ENCODE assay signal across 1 cellular context in the genomic region with DNA sequence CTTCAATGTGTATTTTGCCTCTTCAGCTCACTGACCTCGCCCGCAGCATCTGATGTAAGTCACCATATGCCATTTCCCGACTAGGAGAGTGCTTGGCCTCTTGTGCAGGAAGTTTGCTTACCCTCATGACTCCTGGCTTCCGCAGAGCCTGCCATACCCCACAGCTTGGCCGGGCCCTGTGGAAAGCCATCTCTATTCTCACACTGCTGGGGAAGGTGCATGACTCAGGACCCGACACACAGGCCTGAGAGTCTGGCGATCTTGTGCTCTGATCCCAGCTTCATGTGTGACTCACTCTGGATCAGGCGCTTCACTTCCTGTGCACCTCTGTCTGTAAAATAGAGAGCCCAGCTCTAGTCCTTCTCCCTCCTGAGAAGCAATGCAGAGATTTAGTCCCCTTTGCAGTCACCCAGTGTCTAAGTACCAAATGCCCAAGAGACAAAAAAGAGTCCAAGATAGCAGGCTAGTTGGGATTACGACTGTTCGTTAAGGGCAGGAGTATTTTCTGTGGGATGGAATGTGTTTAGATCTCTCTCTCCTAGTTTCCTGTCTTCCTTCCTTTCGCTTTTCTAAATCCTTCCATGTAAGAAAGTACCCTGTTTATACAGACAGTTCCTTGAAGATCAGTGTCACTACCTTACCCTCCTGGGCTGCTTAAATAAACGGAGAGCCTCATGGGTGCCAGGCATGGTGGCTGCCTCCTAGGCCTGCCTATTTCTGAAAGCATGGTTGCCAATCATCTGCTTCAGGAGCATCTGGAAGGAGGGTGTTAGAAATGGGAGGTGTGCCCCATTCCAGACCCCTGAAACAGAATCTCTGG.
TF ChIP-seq lines count a peak whose summit lies in the region.

No MANE protein-coding gene starts in this region.

TF ChIP-seq in SK-N-SH, 30 proteins besides CTCF, POLR2A, EP300 and RAD21 (continued from another document):
- TF ChIP-seq ZBTB33 (IDR thresholded peaks at IDR 0.05; ENCODE audit: borderline replicate concordance, low read depth) (no peak; the same call in 1 of the 2 replicates), MXI1 (IDR thresholded peaks at IDR 0.05; ENCODE audit: low read depth, low read length) (no peak), RCOR1 (IDR thresholded peaks at IDR 0.05; ENCODE audit: low read length) (no peak), RFX5 (IDR thresholded peaks at IDR 0.05; ENCODE audit: low read length) (no peak), YY1 (IDR thresholded peaks at IDR 0.05; ENCODE audit: low read depth) (peak; percentile 71; the same call in 1 of the 2 replicates), TCF12 (IDR thresholded peaks at IDR 0.05) (peak; percentile 72), ELF1 (IDR thresholded peaks at IDR 0.05) (peak; percentile 44; the same call in 1 of the 2 replicates), NRF1 (IDR thresholded peaks at IDR 0.05; ENCODE audit: low read depth, low read length) (no peak), NFIC (IDR thresholded peaks at IDR 0.05; ENCODE audit: borderline replicate concordance) (peak; percentile 48; the same call in 1 of the 2 replicates)
- TF ChIP-seq, protein P1, sequence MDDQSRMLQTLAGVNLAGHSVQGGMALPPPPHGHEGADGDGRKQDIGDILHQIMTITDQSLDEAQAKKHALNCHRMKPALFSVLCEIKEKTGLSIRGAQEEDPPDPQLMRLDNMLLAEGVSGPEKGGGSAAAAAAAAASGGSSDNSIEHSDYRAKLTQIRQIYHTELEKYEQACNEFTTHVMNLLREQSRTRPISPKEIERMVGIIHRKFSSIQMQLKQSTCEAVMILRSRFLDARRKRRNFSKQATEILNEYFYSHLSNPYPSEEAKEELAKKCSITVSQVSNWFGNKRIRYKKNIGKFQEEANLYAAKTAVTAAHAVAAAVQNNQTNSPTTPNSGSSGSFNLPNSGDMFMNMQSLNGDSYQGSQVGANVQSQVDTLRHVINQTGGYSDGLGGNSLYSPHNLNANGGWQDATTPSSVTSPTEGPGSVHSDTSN (IDR thresholded peaks at IDR 0.05), result peak; percentile 32; the same call in 1 of the 2 replicates
- TF ChIP-seq, protein P2, sequence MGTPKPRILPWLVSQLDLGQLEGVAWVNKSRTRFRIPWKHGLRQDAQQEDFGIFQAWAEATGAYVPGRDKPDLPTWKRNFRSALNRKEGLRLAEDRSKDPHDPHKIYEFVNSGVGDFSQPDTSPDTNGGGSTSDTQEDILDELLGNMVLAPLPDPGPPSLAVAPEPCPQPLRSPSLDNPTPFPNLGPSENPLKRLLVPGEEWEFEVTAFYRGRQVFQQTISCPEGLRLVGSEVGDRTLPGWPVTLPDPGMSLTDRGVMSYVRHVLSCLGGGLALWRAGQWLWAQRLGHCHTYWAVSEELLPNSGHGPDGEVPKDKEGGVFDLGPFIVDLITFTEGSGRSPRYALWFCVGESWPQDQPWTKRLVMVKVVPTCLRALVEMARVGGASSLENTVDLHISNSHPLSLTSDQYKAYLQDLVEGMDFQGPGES (IDR thresholded peaks at IDR 0.05; ENCODE audit: low read depth, low read length), result no peak
